In genomic region chr17:76974721-76975120, GRCh38 we compare ENCODE assay signal across 28 cellular contexts.
"Had no signal": no experiment of that assay in that cellular context is flagged by ENCODE, and none has a peak within 500 bp of the region (broad histone marks: within the 10 kb centered on the region; RNA-seq: fewer than 3 reads in every experiment).

No MANE protein-coding gene starts in this region.

- H3K27me3 ChIP-seq: ovary, testis, uterus had no signal

- H2AFZ ChIP-seq: parathyroid adenoma had no signal

- H3K27ac ChIP-seq: ovary, parathyroid adenoma, psoas muscle, skin epidermis, spleen, suprapubic skin, testis, tibial artery, transverse colon, upper lobe of right lung, uterus had no signal

- H3K9ac ChIP-seq: parathyroid adenoma had no signal

- ATAC-seq: naive thymus-derived CD8-positive, alpha-beta T cell; natural killer cell treated with Interleukin-12 subunit alpha and Interleukin-12 subunit beta and Interleukin-15 and Interleukin-18, amount 100 ng/mL, for 72 hours; psoas muscle; right cardiac atrium; sciatic nerve; stimulated activated memory B cell treated with anti-CD40 and anti-IgM and Interleukin-4, amounts not matched to agents 10 μg/mL and 1 μg/mL and 100 μg/mL, for 72 hours; stimulated activated naive CD8-positive, alpha-beta T cell treated with anti-CD3 and anti-CD28 coated beads, Interleukin-15, amount 100 ng/mL, for 72 hours; stimulated activated naive CD8-positive, alpha-beta T cell treated with anti-CD3 and anti-CD28 coated beads, Interleukin-15, Interleukin-2, amounts not matched to agents 100 U/mL and 50 U/mL, for 24 hours; upper lobe of right lung had no signal

- H3K4me2 ChIP-seq: smooth muscle cell had no signal

- H3K4me1 ChIP-seq: psoas muscle, testis, transverse colon, uterus had no signal

- H3K9me3 ChIP-seq: psoas muscle, suprapubic skin, testis, transverse colon, upper lobe of right lung, uterus had no signal

- H3K36me3 ChIP-seq: ovary, spleen, suprapubic skin, tibial artery, transverse colon, upper lobe of right lung, uterus had no signal

- H3K4me3 ChIP-seq: ovary, psoas muscle, skin epidermis, smooth muscle cell, spleen, suprapubic skin, testis, tibial artery, transverse colon, upper lobe of right lung, uterus had no signal

- DNase-seq: naive thymus-derived CD8-positive, alpha-beta T cell; nephron progenitor cell; occipital lobe; ovary; psoas muscle; right cardiac atrium; spleen; stimulated activated CD4-positive, alpha-beta T cell treated with anti-CD3 and anti-CD28 coated beads, Interleukin-12 subunit alpha, Interleukin-12 subunit beta, amount 100 ng/mL, for 4 hours; stimulated activated CD4-positive, alpha-beta T cell treated with anti-CD3 and anti-CD28 coated beads, Interleukin-1b, Interleukin-23, amount 100 ng/mL, for 48 hours; stimulated activated CD4-positive, alpha-beta T cell treated with anti-CD3 and anti-CD28 coated beads, Interleukin-4, amount 100 ng/mL, for 1 hour; stimulated activated CD4-positive, alpha-beta T cell treated with anti-CD3 and anti-CD28 coated beads, Interleukin-4, amount 100 ng/mL, for 4 hours; stimulated activated CD8-positive, alpha-beta memory T cell treated with anti-CD3 and anti-CD28 coated beads, Interleukin-4, amount 100 ng/mL, for 48 hours; stimulated activated naive CD4-positive, alpha-beta T cell; stimulated activated naive CD8-positive, alpha-beta T cell treated with anti-CD3 and anti-CD28 coated beads, Interleukin-15, amount 100 ng/mL, for 72 hours; stimulated activated naive CD8-positive, alpha-beta T cell treated with anti-CD3 and anti-CD28 coated beads, Interleukin-15, Interleukin-2, amounts not matched to agents 100 U/mL and 50 U/mL, for 24 hours; substantia nigra; testis; tibial artery; transverse colon; upper lobe of right lung; uterus had no signal
